Comparison of ENCODE assay signal across 18 cellular contexts in the genomic region with DNA sequence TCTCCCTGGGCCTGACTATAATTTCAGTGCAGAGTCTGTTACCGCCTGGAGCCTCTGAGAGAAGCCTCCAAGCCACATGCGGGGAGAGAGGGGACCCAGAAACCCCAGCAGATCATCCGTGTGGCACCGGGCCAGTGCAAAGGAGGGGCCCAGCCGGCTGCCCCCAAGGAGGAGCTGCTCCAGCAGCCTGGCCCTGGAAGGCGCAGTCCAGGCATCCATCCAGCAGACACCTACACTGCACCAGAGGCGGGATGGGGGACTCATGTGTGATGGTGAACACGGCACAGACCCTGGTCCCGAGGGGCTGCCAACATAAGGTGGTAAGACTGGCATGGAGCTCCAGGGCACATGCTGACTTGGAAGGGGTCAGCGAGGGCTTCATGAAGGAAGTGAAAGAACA. TPM values are rescaled to one million over a fixed set of nuclear protein-coding genes. Genes with fewer than 3 reads are reported as not detected.
DNase-seq lines count a peak whose midpoint lies in the region; ATAC-seq, FAIRE-seq and TF ChIP-seq lines count a peak whose summit lies in the region.
"Had no signal": no experiment of that assay in that cellular context is flagged by ENCODE, and none has a peak within 500 bp of the region (broad histone marks: within the 10 kb centered on the region; RNA-seq: fewer than 3 reads in every experiment).

No MANE protein-coding gene starts in this region.

- no peaks in the 10 kb centered on the region for H3K79me2 ChIP-seq in SU-DHL-6 (ENCODE audit: insufficient read depth, low read length)

- TF ChIP-seq POLR2A in GM12891 (IDR thresholded peaks at IDR 0.05; ENCODE audit: low read depth, low read length) = no peak

- H3K4me3 Mint-ChIP-seq in endothelial cell (ENCODE audit: unreplicated experiment) = peak overlapping the region; percentile 14
- H3K4me3 Mint-ChIP-seq in stimulated activated naive B cell treated with anti-CD40 and anti-IgM and Interleukin-4, amounts not matched to agents 10 μg/mL and 1 μg/mL and 100 μg/mL, for 72 hours = no peak overlapping the region
- H3K4me3 Mint-ChIP-seq in activated naive CD8-positive, alpha-beta T cell treated with anti-CD3 and anti-CD28 coated beads, Interleukin-2, amount 50 U/mL, for 24 hours = no peak overlapping the region
- H3K4me3 Mint-ChIP-seq: CD4-positive, alpha-beta T cell had no signal

- H3K9me3 ChIP-seq in SU-DHL-6 (ENCODE audit: insufficient read depth, low read length) = no peaks in the 10 kb centered on the region
- H3K9me3 ChIP-seq: HAP-1, SJCRH30 had no signal

- H3K36me3 ChIP-seq in SU-DHL-6 (ENCODE audit: low read length) = no peaks in the 10 kb centered on the region
- H3K36me3 ChIP-seq: HAP-1, SJCRH30 had no signal

- H3K4me3 ChIP-seq in SU-DHL-6 (ENCODE audit: insufficient read depth, low read length, poor library complexity, severe bottlenecking) = peak overlapping the region; percentile 44
- H3K4me3 ChIP-seq: HAP-1, SJCRH30 had no signal

- H3K4me2 ChIP-seq in SU-DHL-6 (ENCODE audit: low read depth, low read length, poor library complexity, severe bottlenecking) = peak overlapping the region; percentile 75

- H3K4me1 Mint-ChIP-seq in endothelial cell (ENCODE audit: unreplicated experiment) = peaks cover 16% of the 10 kb centered on the region
- peaks cover 32 to 36% of the 10 kb centered on the region in 2 donors for H3K4me1 Mint-ChIP-seq in stimulated activated naive B cell treated with anti-CD40 and anti-IgM and Interleukin-4, amounts not matched to agents 10 μg/mL and 1 μg/mL and 100 μg/mL, for 72 hours
- peaks cover 4% of the 10 kb centered on the region for H3K4me1 Mint-ChIP-seq in activated naive CD8-positive, alpha-beta T cell treated with anti-CD3 and anti-CD28 coated beads, Interleukin-2, amount 50 U/mL, for 24 hours

- peaks cover 7% of the 10 kb centered on the region for H3K36me3 Mint-ChIP-seq in endothelial cell (ENCODE audit: low read depth, unreplicated experiment)
- H3K36me3 Mint-ChIP-seq in stimulated activated naive B cell treated with anti-CD40 and anti-IgM and Interleukin-4, amounts not matched to agents 10 μg/mL and 1 μg/mL and 100 μg/mL, for 72 hours = peaks cover 2 to 3% of the 10 kb centered on the region in 2 donors
- no peaks in the 10 kb centered on the region for H3K36me3 Mint-ChIP-seq in activated naive CD8-positive, alpha-beta T cell treated with anti-CD3 and anti-CD28 coated beads, Interleukin-2, amount 50 U/mL, for 24 hours (ENCODE audit: low read depth)

- no peaks in the 10 kb centered on the region for H3K27me3 ChIP-seq in SU-DHL-6 (ENCODE audit: low read length)
- H3K27me3 ChIP-seq: SJCRH30 had no signal

- H3K9ac ChIP-seq in SU-DHL-6 (ENCODE audit: low read length) = peak overlapping the region; percentile 58

- H3K27me3 Mint-ChIP-seq in endothelial cell (ENCODE audit: unreplicated experiment) = peaks cover 4% of the 10 kb centered on the region
- H3K27me3 Mint-ChIP-seq in stimulated activated naive B cell treated with anti-CD40 and anti-IgM and Interleukin-4, amounts not matched to agents 10 μg/mL and 1 μg/mL and 100 μg/mL, for 72 hours = no peaks in the 10 kb centered on the region
- H3K27me3 Mint-ChIP-seq in activated naive CD8-positive, alpha-beta T cell treated with anti-CD3 and anti-CD28 coated beads, Interleukin-2, amount 50 U/mL, for 24 hours = no peaks in the 10 kb centered on the region
- H3K27me3 Mint-ChIP-seq: CD4-positive, alpha-beta T cell had no signal

- H4K20me1 ChIP-seq in SU-DHL-6 (ENCODE audit: low read depth, low read length) = no peaks in the 10 kb centered on the region

- peak overlapping the region; percentile 95 for H3K27ac ChIP-seq in SU-DHL-6 (ENCODE audit: low read depth, low read length)
- H3K27ac ChIP-seq: SJCRH30 had no signal

- FAIRE-seq in GM12891 (lab: Jason Lieb, UNC) (no peak), GM19239 (lab: Jason Lieb, UNC) (no peak)

- peaks cover 44% of the 10 kb centered on the region for H3F3A ChIP-seq in SU-DHL-6 (ENCODE audit: insufficient read depth)

- H3K9me2 ChIP-seq in SU-DHL-6 (replicated peaks; ENCODE audit: insufficient read depth, low read length) = no peaks in the 10 kb centered on the region

- no peak for ATAC-seq in stimulated activated naive B cell treated with anti-CD40 and anti-IgM and Interleukin-4, amounts not matched to agents 10 μg/mL and 1 μg/mL and 100 μg/mL, for 72 hours (replicated peaks)
- ATAC-seq in activated naive CD8-positive, alpha-beta T cell treated with anti-CD3 and anti-CD28 coated beads, Interleukin-2, amount 50 U/mL, for 24 hours = no peak
- no peak for ATAC-seq in HG03280 (IDR thresholded peaks at IDR 0.05; ENCODE audit: unreplicated experiment)
- ATAC-seq: PC-3 had no signal

- H3K27ac Mint-ChIP-seq in endothelial cell (ENCODE audit: unreplicated experiment) = no peak overlapping the region
- peak overlapping the region; percentile 82 for H3K27ac Mint-ChIP-seq in stimulated activated naive B cell treated with anti-CD40 and anti-IgM and Interleukin-4, amounts not matched to agents 10 μg/mL and 1 μg/mL and 100 μg/mL, for 72 hours
- H3K27ac Mint-ChIP-seq in activated naive CD8-positive, alpha-beta T cell treated with anti-CD3 and anti-CD28 coated beads, Interleukin-2, amount 50 U/mL, for 24 hours = no peak overlapping the region
- H3K27ac Mint-ChIP-seq: CD4-positive, alpha-beta T cell had no signal

- H3K9me3 Mint-ChIP-seq in endothelial cell (ENCODE audit: unreplicated experiment) = no peaks in the 10 kb centered on the region
- H3K9me3 Mint-ChIP-seq in stimulated activated naive B cell treated with anti-CD40 and anti-IgM and Interleukin-4, amounts not matched to agents 10 μg/mL and 1 μg/mL and 100 μg/mL, for 72 hours = peaks cover 0 to 2% of the 10 kb centered on the region in 2 donors
- no peaks in the 10 kb centered on the region for H3K9me3 Mint-ChIP-seq in activated naive CD8-positive, alpha-beta T cell treated with anti-CD3 and anti-CD28 coated beads, Interleukin-2, amount 50 U/mL, for 24 hours
- H3K9me3 Mint-ChIP-seq: CD4-positive, alpha-beta T cell had no signal

- no peak for DNase-seq in GM12891 (ENCODE audit: insufficient read length, low spot score)
- DNase-seq in endothelial cell (ENCODE audit: low spot score) = no peak
- DNase-seq in stimulated activated naive B cell treated with anti-CD40 and anti-IgM and Interleukin-4, amounts not matched to agents 10 μg/mL and 1 μg/mL and 100 μg/mL, for 72 hours = no peak
- DNase-seq in cerebellum (ENCODE audit: low spot score) = no peak
- DNase-seq in activated naive CD8-positive, alpha-beta T cell treated with anti-CD3 and anti-CD28 coated beads, Interleukin-2, amount 50 U/mL, for 24 hours = no peak
- DNase-seq in GM19239 (ENCODE audit: insufficient read length, low spot score) = no peak
- DNase-seq: Calu3; CD4-positive, alpha-beta T cell; DMS79 treated with DMSO at 0.1 percent for 48 hours; GF-D8; NCI-H1436 treated with DMSO at 0.1 percent for 48 hours; NCI-H2029 treated with DMSO at 0.1 percent for 48 hours; NCI-H748 treated with DMSO at 0.1 percent for 48 hours; PC-3; SJCRH30 had no signal

- TF ChIP-seq CTCF in SU-DHL-6 (IDR thresholded peaks at IDR 0.05; ENCODE audit: insufficient read depth, low read length, poor library complexity, severe bottlenecking) (no peak), endothelial cell (IDR thresholded peaks at IDR 0.05; ENCODE audit: unreplicated experiment) (no peak)

- peak overlapping the region; percentile 15 for H2AFZ ChIP-seq in SU-DHL-6 (ENCODE audit: low read depth, low read length, severe bottlenecking)

TF ChIP-seq in GM12891, 5 proteins besides CTCF, POLR2A, EP300 and RAD21:
- no peak for TF ChIP-seq POU2F2 (IDR thresholded peaks at IDR 0.05; ENCODE audit: low read depth, low read length)
- 0 out of 2 replicates have a peak, but pooled peaks have one; percentile 28 for TF ChIP-seq SPI1 (IDR thresholded peaks at IDR 0.05; ENCODE audit: low read depth, low read length)
TF ChIP-seq in GM12891: peak in this region for 1.

RNA-seq across cellular contexts. Expression of a gene that starts 39.6 kb away (rescaled TPM):
- 34.9 TPM for polyA plus RNA-seq in GM12891 (2012; ENCODE audit: low read depth, missing spikeins)
- total RNA-seq in endothelial cell (ENCODE audit: unreplicated experiment) (84.8 TPM), cerebellum (94.4 TPM)

RNA-seq across cellular contexts. Expression of a gene that starts 46.7 kb away (rescaled TPM):
- polyA plus RNA-seq in GM12891 (2012; ENCODE audit: low read depth, missing spikeins) = 15.6 TPM
- total RNA-seq in endothelial cell (ENCODE audit: unreplicated experiment) (106 TPM), cerebellum (22.4 TPM)
